ENCODE assay signal across 12 cellular contexts in genomic region chr14:91254456-91254855, GRCh38. TPM values are rescaled to one million over a fixed set of nuclear protein-coding genes. Genes with fewer than 3 reads are reported as not detected.
DNase-seq lines count a peak whose midpoint lies in the region; ATAC-seq and TF ChIP-seq lines count a peak whose summit lies in the region.
"Had no signal": no experiment of that assay in that cellular context is flagged by ENCODE, and none has a peak within 500 bp of the region (broad histone marks: within the 10 kb centered on the region; RNA-seq: fewer than 3 reads in every experiment).

No MANE protein-coding gene starts in this region.

- peaks cover 16% of the 10 kb centered on the region for H3K36me3 Mint-ChIP-seq in activated CD4-positive, alpha-beta T cell treated with anti-CD3 and anti-CD28 coated beads, Interleukin-2, amount 10 ng/mL, durations not matched to agents 24 days and 14 days (ENCODE audit: low read depth)
- H3K36me3 Mint-ChIP-seq in stimulated activated memory B cell treated with anti-CD40 and anti-IgM and Interleukin-4, amounts not matched to agents 10 μg/mL and 1 μg/mL and 100 μg/mL, for 72 hours, result no peaks in the 10 kb centered on the region

- no peaks in the 10 kb centered on the region for H3K9me3 Mint-ChIP-seq in activated CD4-positive, alpha-beta T cell treated with anti-CD3 and anti-CD28 coated beads, Interleukin-2, amount 10 ng/mL, durations not matched to agents 24 days and 14 days
- no peaks in the 10 kb centered on the region for H3K9me3 Mint-ChIP-seq in stimulated activated memory B cell treated with anti-CD40 and anti-IgM and Interleukin-4, amounts not matched to agents 10 μg/mL and 1 μg/mL and 100 μg/mL, for 72 hours

- peak overlapping the region; percentile 84 for H3K27ac Mint-ChIP-seq in activated CD4-positive, alpha-beta T cell treated with anti-CD3 and anti-CD28 coated beads, Interleukin-2, amount 10 ng/mL, durations not matched to agents 24 days and 14 days
- H3K27ac Mint-ChIP-seq in stimulated activated memory B cell treated with anti-CD40 and anti-IgM and Interleukin-4, amounts not matched to agents 10 μg/mL and 1 μg/mL and 100 μg/mL, for 72 hours, result peak overlapping the region; percentile 78

- H3K9me3 ChIP-seq in Panc1 (ENCODE audit: control insufficient read depth, insufficient read depth, low read depth, low read length), result no peaks in the 10 kb centered on the region
- H3K9me3 ChIP-seq in effector memory CD4-positive, alpha-beta T cell (ENCODE audit: control insufficient read depth, low read length), result no peaks in the 10 kb centered on the region
- H3K9me3 ChIP-seq: prostate gland, tibial nerve had no signal

- CTCF ChIA-PET in Panc1 (lab: Charles Lee), result no interaction called here

- intact Hi-C loops in activated CD4-positive, alpha-beta T cell treated with anti-CD3 and anti-CD28 coated beads, Interleukin-2, amount 10 ng/mL, durations not matched to agents 24 days and 14 days (cut with micrococcal nuclease), result no loop called here
- intact Hi-C loops in Panc1 (cut with micrococcal nuclease; ENCODE audit: unreplicated experiment), result no loop called here

- POLR2A ChIA-PET in Panc1 (lab: Charles Lee), result interaction anchor here (0.6 kb wide), 1 partner anchor 533 kb away, joined by 4 read pairs; no protein-coding TSS in a partner anchor

- no peaks in the 10 kb centered on the region for H3K36me3 ChIP-seq in Panc1 (ENCODE audit: control insufficient read depth, insufficient read depth, low read length)
- H3K36me3 ChIP-seq in effector memory CD4-positive, alpha-beta T cell (ENCODE audit: control insufficient read depth, insufficient read depth, low read length), result no peaks in the 10 kb centered on the region
- H3K36me3 ChIP-seq: prostate gland, tibial nerve had no signal

- H3K27me3 ChIP-seq in Panc1 (ENCODE audit: control insufficient read depth, insufficient read depth, low read length), result no peaks in the 10 kb centered on the region
- no peaks in the 10 kb centered on the region for H3K27me3 ChIP-seq in effector memory CD4-positive, alpha-beta T cell (replicated peaks; ENCODE audit: control insufficient read depth, insufficient read depth, low read length, poor library complexity, severe bottlenecking)

- H3K27ac ChIP-seq in Panc1 (ENCODE audit: low read length), result no peak overlapping the region
- peak overlapping the region; percentile 78 for H3K27ac ChIP-seq in effector memory CD4-positive, alpha-beta T cell (ENCODE audit: insufficient read depth, low read length, poor library complexity, severe bottlenecking)

- DNase-seq in activated CD4-positive, alpha-beta T cell treated with anti-CD3 and anti-CD28 coated beads, Interleukin-2, amount 10 ng/mL, durations not matched to agents 24 days and 14 days, result peak; percentile 82
- DNase-seq in activated CD4-positive, alpha-beta T cell treated with anti-CD3 and anti-CD28 coated beads, Interleukin-2, amount 50 U/mL, for 1 hour, result no peak
- DNase-seq in Panc1 (ENCODE audit: low read depth, low spot score) (no peak), AML-193 (lab: John Stamatoyannopoulos, UW) (no peak), NCI-H748 treated with DMSO at 0.1 percent for 48 hours (lab: John Stamatoyannopoulos, UW) (no peak)
- DNase-seq in effector memory CD4-positive, alpha-beta T cell, result no peak
- DNase-seq: Karpas-422, NCI-H226 had no signal

- H3K4me1 Mint-ChIP-seq in activated CD4-positive, alpha-beta T cell treated with anti-CD3 and anti-CD28 coated beads, Interleukin-2, amount 10 ng/mL, durations not matched to agents 24 days and 14 days, result peaks cover 60% of the 10 kb centered on the region
- H3K4me1 Mint-ChIP-seq in stimulated activated memory B cell treated with anti-CD40 and anti-IgM and Interleukin-4, amounts not matched to agents 10 μg/mL and 1 μg/mL and 100 μg/mL, for 72 hours, result peaks cover 56% of the 10 kb centered on the region

- H3K4me3 Mint-ChIP-seq in activated CD4-positive, alpha-beta T cell treated with anti-CD3 and anti-CD28 coated beads, Interleukin-2, amount 10 ng/mL, durations not matched to agents 24 days and 14 days, result peak overlapping the region; percentile 74
- peak overlapping the region; percentile 75 for H3K4me3 Mint-ChIP-seq in stimulated activated memory B cell treated with anti-CD40 and anti-IgM and Interleukin-4, amounts not matched to agents 10 μg/mL and 1 μg/mL and 100 μg/mL, for 72 hours

- H3K27me3 Mint-ChIP-seq in activated CD4-positive, alpha-beta T cell treated with anti-CD3 and anti-CD28 coated beads, Interleukin-2, amount 10 ng/mL, durations not matched to agents 24 days and 14 days, result no peaks in the 10 kb centered on the region
- no peaks in the 10 kb centered on the region for H3K27me3 Mint-ChIP-seq in stimulated activated memory B cell treated with anti-CD40 and anti-IgM and Interleukin-4, amounts not matched to agents 10 μg/mL and 1 μg/mL and 100 μg/mL, for 72 hours

- H3K4me1 ChIP-seq in Panc1 (ENCODE audit: control insufficient read depth, insufficient read depth, low read length), result no peaks in the 10 kb centered on the region
- H3K4me1 ChIP-seq in effector memory CD4-positive, alpha-beta T cell (ENCODE audit: control insufficient read depth, insufficient read depth, low read length, poor library complexity, severe bottlenecking), result peaks cover 61% of the 10 kb centered on the region
- H3K4me1 ChIP-seq: prostate gland had no signal

- no peak overlapping the region for H3K4me3 ChIP-seq in Panc1 (ENCODE audit: low read depth in 2 of 2, low read length in 2 of 2)
- H3K4me3 ChIP-seq in effector memory CD4-positive, alpha-beta T cell (ENCODE audit: insufficient read depth, low read depth, low read length, poor library complexity, severe bottlenecking), result no peak overlapping the region

- no TSS peak for BruUV-seq in Panc1 (replicated peaks; lab: Mats Ljungman, UMichigan)

- ATAC-seq in Panc1, result peak; percentile 29; the same call in 1 of the 2 replicates
- ATAC-seq in stimulated activated memory B cell treated with anti-CD40 and anti-IgM and Interleukin-4, amounts not matched to agents 10 μg/mL and 1 μg/mL and 100 μg/mL, for 72 hours, result no peak
- ATAC-seq in GM19035 (IDR thresholded peaks at IDR 0.05; ENCODE audit: unreplicated experiment), result no peak

- in situ Hi-C loops in Panc1 (cut with HindIII; ENCODE audit: low pct_unique_long_range_greater_than_20kb, low sequenced_read_pairs), result no loop called here

- TF ChIP-seq CTCF in Panc1 (IDR thresholded peaks at IDR 0.05), result no peak

RNA-seq across cellular contexts. Expression of gene GPR68, which starts 10.0 kb away (rescaled TPM):
- 4.6 and 4.9 TPM in 2 replicates for total RNA-seq in activated CD4-positive, alpha-beta T cell treated with anti-CD3 and anti-CD28 coated beads, Interleukin-2, amount 10 ng/mL, durations not matched to agents 24 days and 14 days
- 0.28 TPM for total RNA-seq in Panc1 (2021; ENCODE audit: unreplicated experiment)
- polyA plus RNA-seq in Panc1 (2012; ENCODE audit: insufficient read length), result 0.38 TPM
